Comparison of ENCODE assay signal across 30 cellular contexts in the genomic region with DNA sequence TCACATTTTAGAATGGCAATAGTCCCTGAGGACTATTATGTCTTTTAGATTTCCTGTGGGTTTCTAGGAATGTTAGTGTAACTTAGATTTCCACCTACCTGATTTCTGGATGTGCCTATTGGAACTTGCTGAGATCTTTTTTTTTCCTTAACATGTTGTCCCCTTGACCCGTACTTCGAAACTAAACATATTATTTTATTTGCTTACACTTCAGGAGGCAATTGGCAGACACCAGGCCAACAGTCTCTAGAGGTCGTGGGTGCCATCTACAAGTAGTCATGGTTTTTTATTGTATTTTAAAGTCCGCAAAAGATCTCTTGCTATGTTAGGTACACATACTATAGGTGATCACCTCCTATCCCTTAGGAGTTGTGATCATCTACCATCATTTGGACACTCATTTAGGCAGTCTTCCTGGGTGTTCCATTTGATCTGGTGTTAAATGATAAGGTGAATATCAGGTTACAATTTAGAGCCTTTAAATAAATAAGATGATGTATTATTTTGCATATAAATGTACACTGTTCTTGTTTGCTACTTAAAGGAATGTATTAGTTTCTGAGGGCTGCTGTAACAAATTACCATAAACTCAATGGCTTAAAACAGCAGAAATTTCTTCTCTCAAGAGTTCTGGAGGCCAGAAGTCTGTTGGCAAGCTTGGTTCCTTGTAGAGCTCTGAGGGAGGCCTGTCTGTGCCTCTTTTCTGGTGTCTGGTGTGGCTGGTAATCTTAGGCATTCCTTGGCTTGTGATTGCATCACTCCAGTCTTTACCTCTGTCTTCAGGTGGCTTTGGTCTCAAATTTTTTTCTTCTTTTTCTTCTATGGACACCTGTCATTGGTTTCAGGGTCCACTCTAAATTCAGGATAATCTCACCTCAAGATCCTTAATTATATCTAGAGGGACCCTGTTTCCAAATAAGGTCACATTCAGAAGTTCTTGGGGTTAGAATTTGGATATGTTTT.
A peak's percentile ranks its signal among the peaks of the same experiment; 100 is the strongest.
DNase-seq lines count a peak whose midpoint lies in the region; ATAC-seq and TF ChIP-seq lines count a peak whose summit lies in the region.
"Had no signal": no experiment of that assay in that cellular context is flagged by ENCODE, and none has a peak within 500 bp of the region (broad histone marks: within the 10 kb centered on the region; RNA-seq: fewer than 3 reads in every experiment).

No MANE protein-coding gene starts in this region.

- H3K4me1 ChIP-seq in gastroesophageal sphincter: no peaks in the 10 kb centered on the region
- H3K4me1 ChIP-seq: body of pancreas, left ventricle myocardium inferior, thyroid gland had no signal

- peaks cover 63% of the 10 kb centered on the region for H3K36me3 Mint-ChIP-seq in stimulated activated naive CD8-positive, alpha-beta T cell treated with anti-CD3 and anti-CD28 coated beads, Interleukin-15, Interleukin-2, amounts not matched to agents 100 ng/mL and 50 ng/mL, for 24 hours (ENCODE audit: low read depth)

- no peak for TF ChIP-seq POLR2A in gastroesophageal sphincter (IDR thresholded peaks at IDR 0.05)

- no peak for TF ChIP-seq EP300 in gastroesophageal sphincter (IDR thresholded peaks at IDR 0.05)

- no peaks in the 10 kb centered on the region for H3K27me3 Mint-ChIP-seq in stimulated activated naive CD8-positive, alpha-beta T cell treated with anti-CD3 and anti-CD28 coated beads, Interleukin-15, Interleukin-2, amounts not matched to agents 100 ng/mL and 50 ng/mL, for 24 hours
- H3K27me3 Mint-ChIP-seq in stimulated activated naive CD8-positive, alpha-beta T cell treated with anti-CD3 and anti-CD28 coated beads, Interleukin-15, amount 100 ng/mL, for 72 hours: no peaks in the 10 kb centered on the region
- H3K27me3 Mint-ChIP-seq: activated CD4-positive, alpha-beta T cell treated with anti-CD3 and anti-CD28 coated beads for 36 hours; naive thymus-derived CD4-positive, alpha-beta T cell; progenitor cell of endocrine pancreas; T-helper 17 cell had no signal

- no peaks in the 10 kb centered on the region for H3K27me3 ChIP-seq in gastroesophageal sphincter
- H3K27me3 ChIP-seq: body of pancreas, dorsolateral prefrontal cortex, SJSA1, thyroid gland had no signal

- no peak for DNase-seq in stimulated activated naive CD8-positive, alpha-beta T cell treated with anti-CD3 and anti-CD28 coated beads, Interleukin-15, amount 100 ng/mL, for 72 hours
- DNase-seq in LNCaP clone FGC (ENCODE audit: low read depth) (peak; percentile 8), islet precursor cell (peak; percentile 55), H4 (ENCODE audit: low spot score) (no peak), SKM-1 (lab: John Stamatoyannopoulos, UW; ENCODE audit: unreplicated experiment) (no peak), NCI-H1436 (lab: John Stamatoyannopoulos, UW) (no peak)
- DNase-seq: activated CD4-positive, alpha-beta T cell treated with anti-CD3 and anti-CD28 coated beads for 36 hours; activated CD8-positive, alpha-beta memory T cell treated with anti-CD3 and anti-CD28 coated beads for 24 hours; activated effector memory CD4-positive, alpha-beta T cell treated with anti-CD3 and anti-CD28 coated beads, Interleukin-2, amount 50 U/mL, for 16 hours; body of pancreas; cerebellar nuclear complex; dorsolateral prefrontal cortex; hippocampal formation; immature natural killer cell; left ventricle myocardium inferior; naive thymus-derived CD4-positive, alpha-beta T cell; NCI-H2171; NCI-H524; stimulated activated CD4-positive, alpha-beta T cell treated with anti-CD3 and anti-CD28 coated beads, Interleukin-12 subunit alpha, Interleukin-12 subunit beta, amount 100 ng/mL, for 4 hours; stimulated activated CD4-positive, alpha-beta T cell treated with anti-CD3 and anti-CD28 coated beads, Interleukin-4, amount 100 ng/mL, for 4 hours; stimulated activated naive CD4-positive, alpha-beta T cell treated with Interleukin-2 at 50 U/mL for 16 hours; T-helper 17 cell; thyroid gland had no signal

- H3K4me3 Mint-ChIP-seq in stimulated activated naive CD8-positive, alpha-beta T cell treated with anti-CD3 and anti-CD28 coated beads, Interleukin-15, Interleukin-2, amounts not matched to agents 100 ng/mL and 50 ng/mL, for 24 hours: no peak overlapping the region
- no peak overlapping the region for H3K4me3 Mint-ChIP-seq in stimulated activated naive CD8-positive, alpha-beta T cell treated with anti-CD3 and anti-CD28 coated beads, Interleukin-15, amount 100 ng/mL, for 72 hours
- H3K4me3 Mint-ChIP-seq: activated CD4-positive, alpha-beta T cell treated with anti-CD3 and anti-CD28 coated beads for 36 hours; immature natural killer cell; mesothelial cell of epicardium; T-helper 17 cell had no signal

- H3K4me1 Mint-ChIP-seq in stimulated activated naive CD8-positive, alpha-beta T cell treated with anti-CD3 and anti-CD28 coated beads, Interleukin-15, Interleukin-2, amounts not matched to agents 100 ng/mL and 50 ng/mL, for 24 hours (ENCODE audit: low read depth): peaks cover 57% of the 10 kb centered on the region
- peaks cover 36% of the 10 kb centered on the region for H3K4me1 Mint-ChIP-seq in stimulated activated naive CD8-positive, alpha-beta T cell treated with anti-CD3 and anti-CD28 coated beads, Interleukin-15, amount 100 ng/mL, for 72 hours
- H3K4me1 Mint-ChIP-seq: mesothelial cell of epicardium had no signal

- ATAC-seq in stimulated activated naive CD8-positive, alpha-beta T cell treated with anti-CD3 and anti-CD28 coated beads, Interleukin-15, amount 100 ng/mL, for 72 hours: no peak
- no peak for ATAC-seq in gastroesophageal sphincter
- ATAC-seq: activated CD4-positive, alpha-beta T cell treated with anti-CD3 and anti-CD28 coated beads for 36 hours; body of pancreas; HCT116; naive thymus-derived CD4-positive, alpha-beta T cell; sciatic nerve; T-helper 17 cell had no signal

- no peak overlapping the region for H3K27ac ChIP-seq in gastroesophageal sphincter
- H3K27ac ChIP-seq: body of pancreas, dorsolateral prefrontal cortex, left ventricle myocardium inferior, SJSA1, thyroid gland had no signal

- TF ChIP-seq CTCF in LNCaP clone FGC (IDR thresholded peaks at IDR 0.05; ENCODE audit: control insufficient read depth, extremely low read depth, insufficient read depth) (no peak), gastroesophageal sphincter (IDR thresholded peaks at IDR 0.05) (no peak)

- no peak overlapping the region for H3K4me3 ChIP-seq in LNCaP clone FGC (ENCODE audit: low read depth, low read length)
- no peak overlapping the region for H3K4me3 ChIP-seq in gastroesophageal sphincter
- H3K4me3 ChIP-seq: body of pancreas, dorsolateral prefrontal cortex, left ventricle myocardium inferior, SJSA1, thyroid gland had no signal

- 97 to 100% methylated on average over 1 to 4 of the region's 4 CpGs for WGBS in gastroesophageal sphincter (ENCODE audit: low coverage in 1 of 2), 2 donors

- H3K9me3 ChIP-seq in gastroesophageal sphincter: no peaks in the 10 kb centered on the region
- H3K9me3 ChIP-seq: body of pancreas, left ventricle myocardium inferior, SJSA1, thyroid gland had no signal

- peaks cover 0 to 11% of the 10 kb centered on the region in 2 donors for H3K36me3 ChIP-seq in gastroesophageal sphincter
- H3K36me3 ChIP-seq: left ventricle myocardium inferior, SJSA1, thyroid gland had no signal

- peak overlapping the region; percentile 58 for H3K27ac Mint-ChIP-seq in stimulated activated naive CD8-positive, alpha-beta T cell treated with anti-CD3 and anti-CD28 coated beads, Interleukin-15, Interleukin-2, amounts not matched to agents 100 ng/mL and 50 ng/mL, for 24 hours
- peak overlapping the region in 1 of 2 donors; percentile 83 for H3K27ac Mint-ChIP-seq in stimulated activated naive CD8-positive, alpha-beta T cell treated with anti-CD3 and anti-CD28 coated beads, Interleukin-15, amount 100 ng/mL, for 72 hours
- H3K27ac Mint-ChIP-seq: activated CD4-positive, alpha-beta T cell treated with anti-CD3 and anti-CD28 coated beads for 36 hours; mesothelial cell of epicardium; progenitor cell of endocrine pancreas; T-helper 17 cell had no signal

- peaks cover 7% of the 10 kb centered on the region for H3K9me3 Mint-ChIP-seq in stimulated activated naive CD8-positive, alpha-beta T cell treated with anti-CD3 and anti-CD28 coated beads, Interleukin-15, Interleukin-2, amounts not matched to agents 100 ng/mL and 50 ng/mL, for 24 hours
- H3K9me3 Mint-ChIP-seq in stimulated activated naive CD8-positive, alpha-beta T cell treated with anti-CD3 and anti-CD28 coated beads, Interleukin-15, amount 100 ng/mL, for 72 hours: peaks cover 0 to 8% of the 10 kb centered on the region in 2 donors
- H3K9me3 Mint-ChIP-seq: immature natural killer cell had no signal

Comparison
In these comparisons a context has a peak if more than half of its experiments do, and no peak if none do; other contexts are left out.
1. DNase-seq: peak in LNCaP clone FGC (single experiment) and islet precursor cell (single experiment); none in stimulated activated naive CD8-positive, alpha-beta T cell treated with anti-CD3 and anti-CD28 coated beads, Interleukin-15, amount 100 ng/mL, for 72 hours (0 of 2), H4 (single experiment), SKM-1 (single experiment) and NCI-H1436 (single experiment).